In genomic region chr4:18980516-18981233, GRCh38 we compare ENCODE assay signal across 13 cellular contexts.
A peak's percentile ranks its signal among the peaks of the same experiment; 100 is the strongest.
DNase-seq lines count a peak whose midpoint lies in the region; ATAC-seq, FAIRE-seq and TF ChIP-seq lines count a peak whose summit lies in the region.
"Had no signal": no experiment of that assay in that cellular context is flagged by ENCODE, and none has a peak within 500 bp of the region (broad histone marks: within the 10 kb centered on the region; RNA-seq: fewer than 3 reads in every experiment).

No MANE protein-coding gene starts in this region.

- H4K91ac ChIP-seq in neuronal stem cell (ENCODE audit: low read depth, low read length, poor library complexity) = no peak overlapping the region

- no peak overlapping the region for H2BK12ac ChIP-seq in neuronal stem cell (ENCODE audit: low read length)

- no peak overlapping the region for H2AK5ac ChIP-seq in neuronal stem cell (ENCODE audit: low read depth, low read length)

- H3K9me3 ChIP-seq in neuronal stem cell (replicated peaks in 1 of 2; ENCODE audit: control insufficient read depth in 2 of 2, insufficient read depth in 1 of 2, low read depth in 1 of 2, low read length in 2 of 2) (peaks cover 0 to 6% of the 10 kb centered on the region in 2 donors), transverse colon (no peaks in the 10 kb centered on the region)

- H3K79me2 ChIP-seq in KMS-11 (ENCODE audit: insufficient read depth, low read depth) = no peaks in the 10 kb centered on the region

- H2AFZ ChIP-seq in KMS-11 (ENCODE audit: low read depth) (no peak overlapping the region; the same call in 1 of the 2 replicates), neuronal stem cell (ENCODE audit: low read length) (peak overlapping the region; percentile 0)

- H3K4me2 ChIP-seq in KMS-11 (peak overlapping the region; percentile 38), neuronal stem cell (ENCODE audit: insufficient read depth, low read length, poor library complexity, severe bottlenecking) (no peak overlapping the region)

- in situ Hi-C loops in transverse colon (cut with MboI; ENCODE audit: low pct_ligation_motif_present in 1 of 4, low pct_unique_long_range_greater_than_20kb in 1 of 4, low sequenced_read_pairs in 3 of 4) = no loop called here

- H3K4me1 ChIP-seq in KMS-11 (ENCODE audit: low read depth, poor library complexity, severe bottlenecking) (peaks cover 22% of the 10 kb centered on the region), neuronal stem cell (ENCODE audit: control insufficient read depth in 2 of 2, insufficient read depth in 1 of 2, low read depth in 1 of 2, low read length in 2 of 2) (no peaks in the 10 kb centered on the region), transverse colon (peaks cover 0 to 12% (median 4%) of the 10 kb centered on the region in 4 donors)

- no CpG with 5 or more reads among the region's 7 CpGs for WGBS in neuronal stem cell (ENCODE audit: extremely low coverage in 2 of 2, insufficient read length in 2 of 2, insufficient replicate concordance in 1 of 2), 2 donors
- WGBS in transverse colon (ENCODE audit: low coverage in 1 of 2), 2 donors = 75 to 85% methylated on average over 5 to 7 of the region's 7 CpGs

- intact Hi-C loops in transverse colon (cut with DNase I; ENCODE audit: low total_unique reads) = no loop called here

- TF ChIP-seq EP300 in transverse colon (IDR thresholded peaks at IDR 0.05; ENCODE audit: low read depth) = no peak

- H3K36me3 ChIP-seq in KMS-11 (ENCODE audit: insufficient read depth) (no peaks in the 10 kb centered on the region), neuronal stem cell (replicated peaks in 1 of 2; ENCODE audit: control insufficient read depth in 2 of 2, insufficient read depth in 2 of 2, low read length in 2 of 2) (no peaks in the 10 kb centered on the region), transverse colon (no peaks in the 10 kb centered on the region)

- H3K14ac ChIP-seq in neuronal stem cell (ENCODE audit: low read length) = no peak overlapping the region

- TF ChIP-seq POLR2A in transverse colon (IDR thresholded peaks at IDR 0.05) = no peak

- no peak overlapping the region for H4K8ac ChIP-seq in neuronal stem cell (ENCODE audit: low read depth, low read length)

- no peaks in the 10 kb centered on the region for H4K20me1 ChIP-seq in KMS-11 (ENCODE audit: insufficient read depth)

- H2BK120ac ChIP-seq in neuronal stem cell (ENCODE audit: low read depth, low read length) = no peak overlapping the region

- ATAC-seq in GM19397 (IDR thresholded peaks at IDR 0.05; ENCODE audit: unreplicated experiment) = peak; percentile 91
- ATAC-seq in HG02870 (IDR thresholded peaks at IDR 0.05; ENCODE audit: unreplicated experiment) = peak; percentile 74
- ATAC-seq: left colon; stimulated activated naive CD8-positive, alpha-beta T cell treated with anti-CD3 and anti-CD28 coated beads, Interleukin-15, Interleukin-2, amounts not matched to agents 100 U/mL and 50 U/mL, for 24 hours had no signal

- H3K4me3 ChIP-seq in KMS-11 (IDR thresholded peaks at IDR 0.05; ENCODE audit: insufficient read depth, low read depth, low read length) (no peak overlapping the region), neuronal stem cell (ENCODE audit: low read length in 2 of 2) (no peak overlapping the region), transverse colon (no peak overlapping the region), foreskin fibroblast (ENCODE audit: low read depth in 1 of 2, low read length in 2 of 2) (no peak overlapping the region)

- H3K79me1 ChIP-seq in neuronal stem cell (ENCODE audit: low read depth, low read length) = no peaks in the 10 kb centered on the region

- H3K23ac ChIP-seq in neuronal stem cell (ENCODE audit: low read depth, low read length, poor library complexity) = no peak overlapping the region

- no peak for TF ChIP-seq CTCF in KMS-11 (conservative IDR thresholded peaks at IDR 0.05; ENCODE audit: low read depth, low read length)
- no peak for TF ChIP-seq CTCF in transverse colon (IDR thresholded peaks at IDR 0.05)
- TF ChIP-seq CTCF in foreskin fibroblast (IDR thresholded peaks at IDR 0.05; ENCODE audit: low read depth, low read length) = no peak

- DNase-seq in neuronal stem cell (ENCODE audit: low spot score) (no peak), transverse colon (no peak), foreskin fibroblast (no peak), GM19239 (ENCODE audit: insufficient read length, low spot score) (no peak)
- DNase-seq: activated CD4-positive, alpha-beta T cell treated with anti-CD3 and anti-CD28 coated beads for 1 hour; activated effector memory CD4-positive, alpha-beta T cell treated with anti-CD3 and anti-CD28 coated beads, Interleukin-2, amount 50 U/mL, for 16 hours; left colon; NCI-H2029 treated with DMSO at 0.1 percent for 48 hours; occipital lobe; stimulated activated naive CD8-positive, alpha-beta T cell treated with anti-CD3 and anti-CD28 coated beads, Interleukin-15, Interleukin-2, amounts not matched to agents 100 U/mL and 50 U/mL, for 24 hours had no signal

- H2BK15ac ChIP-seq in neuronal stem cell (ENCODE audit: low read length) = no peak overlapping the region

- no peak overlapping the region for H2BK5ac ChIP-seq in neuronal stem cell (ENCODE audit: low read length)

- FAIRE-seq in GM19239 (lab: Jason Lieb, UNC) = no peak

- H3K9ac ChIP-seq in KMS-11 (no peak overlapping the region), neuronal stem cell (ENCODE audit: low read depth, low read length, poor library complexity) (no peak overlapping the region)

- no peak overlapping the region for H3K4ac ChIP-seq in neuronal stem cell (ENCODE audit: low read length)

- H3K27ac ChIP-seq in KMS-11 (peak overlapping the region; percentile 49; the same call in 1 of the 2 replicates), neuronal stem cell (replicated peaks; ENCODE audit: low read length) (no peak overlapping the region), transverse colon (no peak overlapping the region)

- H3K27me3 ChIP-seq in KMS-11 (ENCODE audit: insufficient read depth, low read depth) = no peaks in the 10 kb centered on the region
- H3K27me3 ChIP-seq in neuronal stem cell (ENCODE audit: control insufficient read depth in 3 of 3, insufficient read depth in 3 of 3, low read depth in 1 of 3, low read length in 3 of 3) = no peaks in the 10 kb centered on the region
- H3K27me3 ChIP-seq in transverse colon = no peaks in the 10 kb centered on the region

- H3K18ac ChIP-seq in neuronal stem cell (ENCODE audit: low read length) = no peak overlapping the region
